ENCODE assay signal across 17 cellular contexts in genomic region chr5:9365501-9365900, GRCh38.
"Had no signal": no experiment of that assay in that cellular context is flagged by ENCODE, and none has a peak within 500 bp of the region (broad histone marks: within the 10 kb centered on the region; RNA-seq: fewer than 3 reads in every experiment).

No MANE protein-coding gene starts in this region.

- H3K27me3 ChIP-seq: gastrocnemius medialis, neutrophil, upper lobe of left lung had no signal

- FAIRE-seq: astrocyte had no signal

- H3K36me3 ChIP-seq: gastrocnemius medialis, neutrophil, upper lobe of left lung had no signal

- H3K27ac ChIP-seq: coronary artery, gastrocnemius medialis, neutrophil, upper lobe of left lung had no signal

- H3K9me3 ChIP-seq: gastrocnemius medialis, neutrophil, upper lobe of left lung had no signal

- H3K4me1 ChIP-seq: gastrocnemius medialis, upper lobe of left lung had no signal

- DNase-seq: activated CD4-positive, alpha-beta T cell treated with anti-CD3 and anti-CD28 coated beads for 36 hours; activated CD8-positive, alpha-beta memory T cell treated with anti-CD3 and anti-CD28 coated beads, Interleukin-2, amount 50 U/mL, for 48 hours; activated CD8-positive, alpha-beta T cell treated with anti-CD3 and anti-CD28 coated beads for 36 hours; activated naive CD4-positive, alpha-beta T cell treated with Interleukin-2 at 50 U/mL for 16 hours; activated naive CD8-positive, alpha-beta T cell treated with anti-CD3 and anti-CD28 coated beads, Interleukin-2, amount 50 U/mL, for 24 hours; caudate nucleus; effector CD8-positive, alpha-beta T cell; gastrocnemius medialis; midbrain; retina; stimulated activated CD4-positive, alpha-beta T cell treated with anti-CD3 and anti-CD28 coated beads, Interleukin-15, amount 100 ng/mL, for 24 hours; stimulated activated CD4-positive, alpha-beta T cell treated with anti-CD3 and anti-CD28 coated beads, Interleukin-4, amount 100 ng/mL, for 24 hours; upper lobe of left lung had no signal

- H3K4me3 ChIP-seq: coronary artery, gastrocnemius medialis, lung, upper lobe of left lung had no signal

- ATAC-seq: activated CD4-positive, alpha-beta T cell treated with anti-CD3 and anti-CD28 coated beads for 36 hours; activated CD8-positive, alpha-beta T cell treated with anti-CD3 and anti-CD28 coated beads for 36 hours; activated naive CD8-positive, alpha-beta T cell treated with anti-CD3 and anti-CD28 coated beads, Interleukin-2, amount 50 U/mL, for 24 hours; gastrocnemius medialis had no signal
